Comparison of ENCODE assay signal across 10 cellular contexts in the genomic region with DNA sequence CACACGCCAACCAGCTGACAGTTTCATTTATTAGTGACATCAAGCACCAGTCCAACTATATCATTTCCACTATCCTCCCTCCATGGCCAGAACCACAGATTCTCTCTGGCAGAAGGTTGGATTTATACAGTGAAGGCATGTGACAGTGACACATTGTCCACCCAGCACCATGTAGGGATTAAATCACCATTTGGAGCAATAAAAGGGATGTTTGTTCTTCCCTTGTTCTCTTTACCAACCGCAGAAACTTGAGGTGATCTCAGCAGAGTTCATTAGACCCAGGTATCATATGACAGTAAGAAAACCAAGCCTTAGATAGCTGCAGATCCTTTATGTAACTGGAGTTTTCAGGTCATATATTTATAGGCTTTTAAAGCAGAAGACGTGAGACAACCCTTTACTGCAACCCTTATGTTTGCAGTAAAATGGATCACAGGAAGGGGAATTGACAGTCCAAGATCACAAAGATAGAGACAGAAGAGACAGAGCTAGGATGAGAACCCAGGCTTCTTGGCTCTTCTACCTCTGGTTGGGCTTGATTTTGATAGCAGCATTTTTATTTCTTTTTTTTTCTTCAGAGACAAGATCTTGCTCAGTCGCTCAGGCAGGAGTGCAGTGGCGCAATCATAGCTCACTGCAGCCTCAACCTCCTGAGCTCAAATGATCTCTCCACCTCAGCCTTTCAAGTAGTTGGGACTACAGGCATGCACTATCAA.
DNase-seq lines count a peak whose midpoint lies in the region; ATAC-seq, FAIRE-seq and TF ChIP-seq lines count a peak whose summit lies in the region.
"Had no signal": no experiment of that assay in that cellular context is flagged by ENCODE, and none has a peak within 500 bp of the region (broad histone marks: within the 10 kb centered on the region; RNA-seq: fewer than 3 reads in every experiment).

No MANE protein-coding gene starts in this region.

- no peak overlapping the region for H3K27ac ChIP-seq in ascending aorta
- H3K27ac ChIP-seq: left lung, SJCRH30 had no signal

- TF ChIP-seq CTCF in epithelial cell of proximal tubule (conservative IDR thresholded peaks at IDR 0.05; ENCODE audit: low read depth, low read length) (no peak), ascending aorta (IDR thresholded peaks at IDR 0.05) (no peak)

- no peaks in the 10 kb centered on the region for H3K36me3 ChIP-seq in ascending aorta
- H3K36me3 ChIP-seq: left lung, SJCRH30 had no signal

- intact Hi-C loops in ascending aorta (cut with DNase I): loop anchor here (10.0 kb wide), 1 partner anchor 350 kb away; no protein-coding TSS in a partner anchor

- no peaks in the 10 kb centered on the region for H3K9me3 ChIP-seq in ascending aorta
- H3K9me3 ChIP-seq: left lung, SJCRH30 had no signal

- DNase-seq in Daoy (ENCODE audit: low read depth) (peak; percentile 75), RCC 7860 (ENCODE audit: low spot score) (peak; percentile 7), epithelial cell of proximal tubule (ENCODE audit: low read depth) (peak; percentile 10), midbrain (lab: John Stamatoyannopoulos, UW) (peak; percentile 6), middle frontal gyrus (ENCODE audit: extremely low spot score, low spot score) (no peak), ascending aorta (ENCODE audit: low spot score in 2 of 2) (no peak)

- FAIRE-seq in RCC 7860 (lab: Jason Lieb, UNC): no peak

- no peak overlapping the region for H3K4me3 ChIP-seq in epithelial cell of proximal tubule (ENCODE audit: low read depth, low read length)
- no peak overlapping the region for H3K4me3 ChIP-seq in ascending aorta
- H3K4me3 ChIP-seq: left lung, SJCRH30 had no signal

- ATAC-seq in HG03442 (IDR thresholded peaks at IDR 0.05; ENCODE audit: unreplicated experiment) (no peak), HG02840 (IDR thresholded peaks at IDR 0.05; ENCODE audit: low FRiP score, unreplicated experiment) (no peak)

- no peaks in the 10 kb centered on the region for H3K27me3 ChIP-seq in ascending aorta
- H3K27me3 ChIP-seq: left lung had no signal

- H3K4me1 ChIP-seq in ascending aorta: peaks cover 0 to 3% of the 10 kb centered on the region in 2 donors
- H3K4me1 ChIP-seq: left lung had no signal

Comparison
In these comparisons a context has a peak if more than half of its experiments do, and no peak if none do; other contexts are left out.
1. DNase-seq: peak in Daoy (single experiment), RCC 7860 (single experiment), epithelial cell of proximal tubule (single experiment) and midbrain (single experiment); none in middle frontal gyrus (single experiment) and ascending aorta (0 of 2).